In genomic region chr20:59676126-59676876, GRCh38 we compare ENCODE assay signal across 12 cellular contexts.
"Had no signal": no experiment of that assay in that cellular context is flagged by ENCODE, and none has a peak within 500 bp of the region (broad histone marks: within the 10 kb centered on the region; RNA-seq: fewer than 3 reads in every experiment).

No MANE protein-coding gene starts in this region.

- ATAC-seq: body of pancreas, WTC11 had no signal

- H3K27ac ChIP-seq: body of pancreas, heart right ventricle, neural progenitor cell, parathyroid adenoma, skin epidermis, tibial nerve had no signal

- DNase-seq: activated CD4-positive, alpha-beta T cell treated with anti-CD3 and anti-CD28 coated beads, Interleukin-2, amount 10 ng/mL, durations not matched to agents 24 days and 14 days; activated effector memory CD4-positive, alpha-beta T cell treated with Interleukin-2 at 50 U/mL for 16 hours; activated T-cell treated with anti-CD3 and anti-CD28 coated beads, Interleukin-2, amount 50 U/mL, for 1 hour; body of pancreas; effector CD4-positive, alpha-beta T cell; heart right ventricle; SK-N-SH had no signal
